In genomic region chr11:34243620-34244493, GRCh38 we compare ENCODE assay signal across 8 cellular contexts.
DNase-seq lines count a peak whose midpoint lies in the region; ATAC-seq and TF ChIP-seq lines count a peak whose summit lies in the region.

No MANE protein-coding gene starts in this region.

- H3K4me2 ChIP-seq in GM23248 (ENCODE audit: unreplicated experiment): no peak overlapping the region

- H3F3A ChIP-seq in GM23248 (ENCODE audit: insufficient read depth): no peaks in the 10 kb centered on the region

- no peak for TF ChIP-seq CTCF in adrenal gland (IDR thresholded peaks at IDR 0.05)

- H3K4me1 ChIP-seq in GM23248 (ENCODE audit: insufficient read depth): peaks cover 30% of the 10 kb centered on the region
- peaks cover 25% of the 10 kb centered on the region for H3K4me1 ChIP-seq in HUES64 (ENCODE audit: insufficient read depth, low read length)
- H3K4me1 ChIP-seq in adrenal gland (replicated peaks in 1 of 2): peaks cover 11 to 21% of the 10 kb centered on the region in 2 donors
- peaks cover 20 to 23% of the 10 kb centered on the region in 2 donors for H3K4me1 ChIP-seq in mucosa of rectum (ENCODE audit: control insufficient read depth in 2 of 2, insufficient read depth in 2 of 2, low read length in 2 of 2)

- H4K20me1 ChIP-seq in GM23248 (ENCODE audit: insufficient read depth): no peaks in the 10 kb centered on the region

- TF ChIP-seq POLR2A in adrenal gland (IDR thresholded peaks at IDR 0.05): no peak

- no peak overlapping the region for H2AFZ ChIP-seq in GM23248

- intact Hi-C loops in adrenal gland (cut with DNase I): loop anchor here in 1 of 2 donors (10.0 kb wide), 1 partner anchor 111 kb away; the partner anchor contains the start of gene ABTB2

- no peak overlapping the region for H3K4me3 ChIP-seq in GM23248
- no peak overlapping the region for H3K4me3 ChIP-seq in HUES64 (ENCODE audit: low read length)
- no peak overlapping the region for H3K4me3 ChIP-seq in adrenal gland
- H3K4me3 ChIP-seq in mucosa of rectum (ENCODE audit: low read length in 2 of 2): peak overlapping the region; percentile 38 to 51

- 65 to 77% methylated on average over 7 of the region's 7 CpGs for WGBS in GM23248 (ENCODE audit: low coverage in 1 of 2, low lambda C conversion rate in 2 of 2, missing lambda C conversion rate in 2 of 2), 2 experiments
- 80% methylated on average over 7 of the region's 7 CpGs for WGBS in HUES64
- 54 to 64% (median 61%) methylated on average over 6 to 7 of the region's 7 CpGs for WGBS in adrenal gland, 4 donors

- no peaks in the 10 kb centered on the region for H3K9me2 ChIP-seq in GM23248 (ENCODE audit: insufficient read depth)

- H3K9ac ChIP-seq in GM23248: no peak overlapping the region
- H3K9ac ChIP-seq in HUES64 (ENCODE audit: low read depth, low read length): no peak overlapping the region
- peak overlapping the region; percentile 36 to 46 for H3K9ac ChIP-seq in mucosa of rectum (ENCODE audit: low read depth in 1 of 2, low read length in 2 of 2)

- in situ Hi-C loops in GM23248 (cut with MboI): no loop called here

- peak; percentile 79 for DNase-seq in GM23248
- DNase-seq in adrenal gland: peak in 6 of 7 donors; percentile 48 to 63 (median 62)
- DNase-seq in NCI-H1694 (lab: John Stamatoyannopoulos, UW): no peak
- no peak for DNase-seq in OCI-M2 (lab: John Stamatoyannopoulos, UW; ENCODE audit: unreplicated experiment)
- no peak for DNase-seq in NCI-H1105 (lab: John Stamatoyannopoulos, UW)

- no peaks in the 10 kb centered on the region for H3K9me3 ChIP-seq in GM23248 (ENCODE audit: low read depth)
- no peaks in the 10 kb centered on the region for H3K9me3 ChIP-seq in HUES64 (ENCODE audit: insufficient read depth, low read depth, low read length)
- no peaks in the 10 kb centered on the region for H3K9me3 ChIP-seq in adrenal gland (replicated peaks in 1 of 3)
- H3K9me3 ChIP-seq in mucosa of rectum (ENCODE audit: control insufficient read depth in 2 of 2, low read length in 2 of 2): no peaks in the 10 kb centered on the region

- H3K27me3 ChIP-seq in GM23248 (replicated peaks; ENCODE audit: insufficient read depth) (no peaks in the 10 kb centered on the region), HUES64 (ENCODE audit: insufficient read depth, low read length) (no peaks in the 10 kb centered on the region), adrenal gland (no peaks in the 10 kb centered on the region), mucosa of rectum (ENCODE audit: control insufficient read depth in 2 of 2, insufficient read depth in 2 of 2, low read length in 2 of 2) (no peaks in the 10 kb centered on the region)

- no peaks in the 10 kb centered on the region for H3K36me3 ChIP-seq in GM23248 (ENCODE audit: low read depth)
- H3K36me3 ChIP-seq in HUES64 (ENCODE audit: insufficient read depth, low read length): no peaks in the 10 kb centered on the region
- no peaks in the 10 kb centered on the region for H3K36me3 ChIP-seq in adrenal gland (replicated peaks in 1 of 2)
- no peaks in the 10 kb centered on the region for H3K36me3 ChIP-seq in mucosa of rectum (ENCODE audit: control insufficient read depth in 2 of 2, insufficient read depth in 2 of 2, low read length in 2 of 2)

- H3K79me2 ChIP-seq in GM23248 (ENCODE audit: insufficient read depth): 0 out of 2 replicates have a peak, but pooled peaks cover 10% of the 10 kb centered on the region

- H3K27ac ChIP-seq in GM23248 (no peak overlapping the region), HUES64 (ENCODE audit: low read depth, low read length) (peak overlapping the region; percentile 24; the same call in 1 of the 2 replicates), adrenal gland (peak overlapping the region in 3 of 5 donors; percentile 15 to 66 (median 61)), mucosa of rectum (ENCODE audit: low read depth in 2 of 2, low read length in 2 of 2) (peak overlapping the region; percentile 74 to 81)

- peak; percentile 70 for ATAC-seq in GM18519 (IDR thresholded peaks at IDR 0.05; ENCODE audit: low FRiP score, unreplicated experiment)

Comparison
In these comparisons a context has a peak if more than half of its experiments do, and no peak if none do; other contexts are left out.
1. DNase-seq: peak in GM23248 (single experiment) and adrenal gland (6 of 7); none in NCI-H1694 (single experiment), OCI-M2 (single experiment) and NCI-H1105 (single experiment).
2. H3K4me3 ChIP-seq: peak in mucosa of rectum (2 of 2); none in GM23248 (single experiment), HUES64 (single experiment) and adrenal gland (0 of 4).
3. H3K9ac ChIP-seq: peak in mucosa of rectum (2 of 2); none in GM23248 (single experiment) and HUES64 (single experiment).